39 cellular contexts compared by ENCODE assay signal in the genomic region with DNA sequence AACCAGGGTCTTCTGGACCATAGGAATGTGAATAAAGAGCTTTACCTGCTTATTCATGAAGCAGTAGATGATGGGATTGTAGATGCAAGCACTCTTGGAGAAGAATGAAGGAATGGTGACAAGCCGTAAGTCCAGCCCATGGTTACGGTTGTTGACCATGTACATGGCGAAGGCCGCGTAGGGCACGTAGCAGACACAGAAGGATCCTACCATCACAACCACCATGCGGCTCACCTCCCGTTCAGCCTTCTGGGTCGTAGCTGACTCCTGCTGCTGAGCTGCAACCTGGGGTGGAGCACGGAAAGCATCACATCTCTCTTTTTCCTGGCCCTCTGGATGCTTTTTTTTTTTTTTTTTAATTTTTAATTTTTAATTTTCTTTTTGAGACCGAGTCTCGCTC. TPM values are rescaled to one million over a fixed set of nuclear protein-coding genes. Genes with fewer than 3 reads are reported as not detected.
"Had no signal": no experiment of that assay in that cellular context is flagged by ENCODE, and none has a peak within 500 bp of the region (broad histone marks: within the 10 kb centered on the region; RNA-seq: fewer than 3 reads in every experiment).

No MANE protein-coding gene starts in this region.

- H3K4me2 ChIP-seq: smooth muscle cell had no signal

- H3K9me3 ChIP-seq: colonic mucosa, mucosa of descending colon, prostate gland, thyroid gland, vagina had no signal

- FAIRE-seq: endothelial cell of umbilical vein had no signal

- H3K4me3 ChIP-seq: colonic mucosa, esophagus muscularis mucosa, gastroesophageal sphincter, heart right ventricle, lung, mucosa of descending colon, prostate gland, right atrium auricular region, smooth muscle cell, stomach, thyroid gland, vagina had no signal

- H3K27ac ChIP-seq: colonic mucosa, esophagus muscularis mucosa, foreskin keratinocyte, gastroesophageal sphincter, heart right ventricle, prostate gland, right atrium auricular region, stomach, thyroid gland, vagina had no signal

- DNase-seq: colonic mucosa; effector CD8-positive, alpha-beta T cell; endodermal cell; foreskin keratinocyte; heart right ventricle; hypothalamus; immature natural killer cell; islet precursor cell; kidney glomerular epithelial cell; left colon; mucosa of descending colon; naive B cell; nucleus accumbens; stimulated activated CD4-positive, alpha-beta T cell treated with anti-CD3 and anti-CD28 coated beads, Interleukin-12 subunit alpha, Interleukin-12 subunit beta, amount 100 ng/mL, for 4 hours; stimulated activated CD4-positive, alpha-beta T cell treated with anti-CD3 and anti-CD28 coated beads, Interleukin-1b, Interleukin-23, amount 100 ng/mL, for 48 hours; stimulated activated CD4-positive, alpha-beta T cell treated with anti-CD3 and anti-CD28 coated beads, Interleukin-4, amount 100 ng/mL, for 1 hour; stimulated activated CD8-positive, alpha-beta memory T cell treated with anti-CD3 and anti-CD28 coated beads, Interleukin-4, amount 100 ng/mL, for 48 hours; stimulated activated naive CD4-positive, alpha-beta T cell treated with Interleukin-2 at 50 U/mL for 16 hours; stomach; thyroid gland; trophoblast cell had no signal

- H3K4me1 ChIP-seq: colonic mucosa, esophagus muscularis mucosa, foreskin keratinocyte, gastroesophageal sphincter, thyroid gland, vagina had no signal

- H3K36me3 ChIP-seq: colonic mucosa, prostate gland had no signal

- ATAC-seq: foreskin keratinocyte; gastroesophageal sphincter; heart right ventricle; left colon; mucosa of descending colon; natural killer cell treated with Interleukin-12 subunit alpha and Interleukin-12 subunit beta and Interleukin-15 and Interleukin-18, amount 100 ng/mL, for 72 hours had no signal

- H3K27me3 ChIP-seq: colonic mucosa, esophagus muscularis mucosa, foreskin keratinocyte, gastroesophageal sphincter, heart right ventricle, right atrium auricular region, stomach, thyroid gland, vagina had no signal

RNA-seq across cellular contexts. Expression of gene OPN1SW, which starts 2.0 kb away (rescaled TPM):
- total RNA-seq: colonic mucosa; endodermal cell; endothelial cell of umbilical vein; epithelial cell of proximal tubule; esophagus muscularis mucosa; fibroblast of lung; foreskin keratinocyte; gastroesophageal sphincter; heart right ventricle; left colon; liver; lung; mesothelial cell of epicardium; mucosa of descending colon; natural killer cell treated with Interleukin-12 subunit alpha and Interleukin-12 subunit beta and Interleukin-15 and Interleukin-18, amount 100 ng/mL, for 72 hours; osteocyte; prostate gland; right atrium auricular region; sciatic nerve; smooth muscle cell; stomach; subcutaneous adipose tissue; temporal lobe; thyroid gland; ureter; vagina had no signal
- polyA plus RNA-seq: endothelial cell of umbilical vein, fibroblast of lung, foreskin keratinocyte, heart right ventricle, immature natural killer cell, lung, stomach had no signal

RNA-seq across cellular contexts. Expression of gene FLNC, which starts 56.6 kb away (rescaled TPM):
- total RNA-seq: natural killer cell treated with Interleukin-12 subunit alpha and Interleukin-12 subunit beta and Interleukin-15 and Interleukin-18, amount 100 ng/mL, for 72 hours had no signal
- polyA plus RNA-seq: immature natural killer cell had no signal
